Comparison of ENCODE assay signal across 16 cellular contexts in genomic region chr15:63981596-63982320, GRCh38.
DNase-seq lines count a peak whose midpoint lies in the region; ATAC-seq, FAIRE-seq and TF ChIP-seq lines count a peak whose summit lies in the region.
"Had no signal": no experiment of that assay in that cellular context is flagged by ENCODE, and none has a peak within 500 bp of the region (broad histone marks: within the 10 kb centered on the region; RNA-seq: fewer than 3 reads in every experiment).

No MANE protein-coding gene starts in this region.

- no peaks in the 10 kb centered on the region for H4K20me1 ChIP-seq in keratinocyte (ENCODE audit: control insufficient read depth, extremely low read depth, insufficient read depth, low read length)

- H3K27ac ChIP-seq in right atrium auricular region (peak overlapping the region; percentile 80 to 89), keratinocyte (ENCODE audit: control insufficient read depth, insufficient read depth, low read length) (no peak overlapping the region)
- H3K27ac ChIP-seq: GM23248, HL-60, Peyer's patch had no signal

- H3K36me3 ChIP-seq in right atrium auricular region (no peaks in the 10 kb centered on the region), bronchial epithelial cell (ENCODE audit: control insufficient read depth, insufficient read depth, low read length) (no peaks in the 10 kb centered on the region), keratinocyte (ENCODE audit: control insufficient read depth in 2 of 2, extremely low read depth in 1 of 2, insufficient read depth in 2 of 2, low read length in 2 of 2) (peaks cover 0 to 2% of the 10 kb centered on the region in 2 experiments)

- peaks cover 2% of the 10 kb centered on the region for H3K9me1 ChIP-seq in keratinocyte (ENCODE audit: control insufficient read depth, extremely low read depth, insufficient read depth, low read length)

- dilution Hi-C loops in keratinocyte (cut with MboI; ENCODE audit: extremely low pct_ligation_motif_present, low sequenced_read_pairs), result no loop called here

- H3K9me3 ChIP-seq in right atrium auricular region (no peaks in the 10 kb centered on the region), keratinocyte (ENCODE audit: control insufficient read depth, low read depth, low read length) (no peaks in the 10 kb centered on the region)
- H3K9me3 ChIP-seq: Peyer's patch had no signal

- DNase-seq in right atrium auricular region (ENCODE audit: low spot score) (peak; percentile 49), Right ventricle myocardium superior (no peak), bronchial epithelial cell (ENCODE audit: low read depth) (peak; percentile 95), keratinocyte (ENCODE audit: low read depth, low spot score) (peak; percentile 62), ureter (ENCODE audit: low spot score) (peak; percentile 14), NCI-H446 (lab: John Stamatoyannopoulos, UW) (no peak)
- DNase-seq in activated CD4-positive, alpha-beta T cell treated with anti-CD3 and anti-CD28 coated beads for 48 hours, result no peak
- DNase-seq: GM23248, HCEC 1CT, NCI-H1436, NCI-H2029, NCI-H510A, Peyer's patch, SIG-M5 had no signal

- ATAC-seq in Right ventricle myocardium superior (ENCODE audit: poor library complexity) (no peak), HG03521 (IDR thresholded peaks at IDR 0.05; ENCODE audit: unreplicated experiment) (no peak)

- no peak overlapping the region for H3K9ac ChIP-seq in keratinocyte (ENCODE audit: control insufficient read depth, extremely low read depth, insufficient read depth, low read length)
- H3K9ac ChIP-seq: GM23248 had no signal

- no peak overlapping the region for H2AFZ ChIP-seq in keratinocyte (ENCODE audit: control insufficient read depth, low read length)
- H2AFZ ChIP-seq: GM23248 had no signal

- H3K4me3 ChIP-seq in right atrium auricular region (no peak overlapping the region), bronchial epithelial cell (ENCODE audit: low read depth, low read length) (no peak overlapping the region), keratinocyte (ENCODE audit: control insufficient read depth in 2 of 3, extremely low read depth in 1 of 3, insufficient read depth in 2 of 3, low read depth in 1 of 3, low read length in 3 of 3) (no peak overlapping the region)
- H3K4me3 ChIP-seq: GM23248, Peyer's patch had no signal

- H3K4me1 ChIP-seq in right atrium auricular region (peaks cover 0 to 80% of the 10 kb centered on the region in 2 donors), keratinocyte (ENCODE audit: control insufficient read depth, extremely low read depth, insufficient read depth, low read length) (peaks cover 11% of the 10 kb centered on the region)

- FAIRE-seq in bronchial epithelial cell (lab: Jason Lieb, UNC) (no peak), keratinocyte (lab: Jason Lieb, UNC) (peak; percentile 74)

- TF ChIP-seq CTCF in right atrium auricular region (IDR thresholded peaks at IDR 0.05) (no peak), bronchial epithelial cell (IDR thresholded peaks at IDR 0.05; ENCODE audit: insufficient read depth, low read length, severe bottlenecking) (no peak), keratinocyte (optimal IDR thresholded peaks at IDR 0.05 in 1 of 3, IDR thresholded peaks at IDR 0.05 in 1 of 3, conservative IDR thresholded peaks at IDR 0.05 in 1 of 3; ENCODE audit: extremely low read depth in 1 of 3, insufficient read depth in 2 of 3, low read length in 3 of 3) (no peak)

- H3K27me3 ChIP-seq in right atrium auricular region (no peaks in the 10 kb centered on the region), bronchial epithelial cell (ENCODE audit: control insufficient read depth, insufficient read depth, low read length) (peaks cover 5% of the 10 kb centered on the region), keratinocyte (ENCODE audit: control insufficient read depth, extremely low read depth, insufficient read depth, low read length) (no peaks in the 10 kb centered on the region)
- H3K27me3 ChIP-seq: Peyer's patch had no signal

- intact Hi-C loops in Right ventricle myocardium superior (cut with DNase I), result loop anchor here (10.0 kb wide), 1 partner anchor 63 kb away; the partner anchor contains the start of gene DAPK2

- no peaks in the 10 kb centered on the region for H3K79me2 ChIP-seq in keratinocyte (ENCODE audit: control insufficient read depth, insufficient read depth, low read length)

- peak overlapping the region; percentile 55 for H3K4me2 ChIP-seq in keratinocyte (ENCODE audit: control insufficient read depth, extremely low read depth, insufficient read depth, low read depth, low read length)

Comparison
In these comparisons a context has a peak if more than half of its experiments do, and no peak if none do; other contexts are left out.
1. DNase-seq: peak in right atrium auricular region (single experiment), bronchial epithelial cell (single experiment), keratinocyte (single experiment) and ureter (single experiment); none in Right ventricle myocardium superior (single experiment), NCI-H446 (0 of 2) and activated CD4-positive, alpha-beta T cell treated with anti-CD3 and anti-CD28 coated beads for 48 hours (single experiment).